Comparison of ENCODE assay signal across 4 cellular contexts in genomic region chr3:184025256-184025655, GRCh38. TPM values are rescaled to one million over a fixed set of nuclear protein-coding genes. Genes with fewer than 3 reads are reported as not detected.
"Had no signal": no experiment of that assay in that cellular context is flagged by ENCODE, and none has a peak within 500 bp of the region (broad histone marks: within the 10 kb centered on the region; RNA-seq: fewer than 3 reads in every experiment).

No MANE protein-coding gene starts in this region.

RNA-seq across cellular contexts. Expression of gene HTR3D, which starts 6.3 kb away (rescaled TPM):
- total RNA-seq: GM23248, H9, HT-29 had no signal
- polyA plus RNA-seq: GM23248, IgD-negative memory B cell had no signal

RNA-seq across cellular contexts. Expression of gene HTR3C, which starts 27.6 kb away (rescaled TPM):
- total RNA-seq: GM23248, H9, HT-29 had no signal
- polyA plus RNA-seq: GM23248, IgD-negative memory B cell had no signal
